20 cellular contexts compared by ENCODE assay signal in the genomic region with DNA sequence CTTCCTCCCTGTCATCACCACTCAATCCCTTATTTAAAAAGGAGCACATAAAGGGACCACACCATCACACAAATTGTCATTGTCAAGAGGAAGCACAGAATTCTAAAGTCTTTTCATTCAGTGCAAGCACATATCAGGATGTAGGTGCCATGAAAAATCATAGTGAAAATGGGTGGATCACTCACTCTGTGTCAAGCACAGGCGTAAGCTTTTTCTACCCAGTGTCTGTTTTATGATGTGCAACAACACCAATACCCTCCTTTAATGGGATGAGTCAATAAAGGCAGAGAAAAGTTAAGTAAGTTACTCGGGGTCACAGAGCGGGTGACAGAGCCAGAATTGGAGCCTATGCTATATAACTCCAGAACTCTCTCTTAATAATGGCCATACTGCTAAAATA.
"Had no signal": no experiment of that assay in that cellular context is flagged by ENCODE, and none has a peak within 500 bp of the region (broad histone marks: within the 10 kb centered on the region; RNA-seq: fewer than 3 reads in every experiment).

No MANE protein-coding gene starts in this region.

- ATAC-seq: esophagus mucosa; gastrocnemius medialis; heart right ventricle; left cardiac atrium; left lung; left ventricle myocardium superior; lower lobe of right lung; naive thymus-derived CD4-positive, alpha-beta T cell had no signal

- H3K27me3 ChIP-seq: esophagus squamous epithelium, gastrocnemius medialis, heart right ventricle, left lung had no signal

- H3K36me3 ChIP-seq: esophagus squamous epithelium, gastrocnemius medialis, heart right ventricle, left lung, lower lobe of right lung had no signal

- DNase-seq: dermis blood vessel endothelial cell; dorsolateral prefrontal cortex; effector CD4-positive, alpha-beta T cell; effector memory CD4-positive, alpha-beta T cell; esophagus squamous epithelium; foreskin fibroblast; foreskin melanocyte; gastrocnemius medialis; glutamatergic neuron; heart right ventricle; hippocampal formation; left cardiac atrium; left lung; left ventricle myocardium superior; lower lobe of right lung; mesenchymal stem cell; naive thymus-derived CD4-positive, alpha-beta T cell had no signal

- H3K27ac ChIP-seq: coronary artery, dorsolateral prefrontal cortex, epithelial cell of prostate, esophagus squamous epithelium, gastrocnemius medialis, heart right ventricle, left lung, lower lobe of right lung had no signal

- H3K9me3 ChIP-seq: esophagus squamous epithelium, gastrocnemius medialis had no signal

- H3K4me3 ChIP-seq: coronary artery, dorsolateral prefrontal cortex, esophagus squamous epithelium, gastrocnemius medialis, heart right ventricle, left lung, lower lobe of right lung had no signal
